In the genomic region with DNA sequence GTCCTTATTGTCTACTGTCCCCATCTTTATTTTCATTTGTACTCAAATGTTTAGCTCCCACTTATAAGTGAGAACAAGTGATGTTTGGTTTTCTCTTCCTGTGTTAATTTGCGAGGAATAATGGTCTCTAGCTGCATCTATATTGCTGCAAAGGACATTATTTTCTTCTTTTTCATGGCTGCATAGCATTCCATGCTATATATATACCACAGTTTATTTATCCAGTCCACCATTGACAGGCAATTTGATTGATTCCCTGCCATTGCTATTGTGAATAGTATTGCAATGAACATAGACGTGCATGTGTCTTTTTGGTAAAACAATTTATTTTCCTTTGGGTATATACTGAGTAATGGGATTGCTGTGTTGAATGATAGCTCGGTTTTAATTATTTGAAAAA, we compare ENCODE assay signal across 11 cellular contexts.
"Had no signal": no experiment of that assay in that cellular context is flagged by ENCODE, and none has a peak within 500 bp of the region (broad histone marks: within the 10 kb centered on the region; RNA-seq: fewer than 3 reads in every experiment).

No MANE protein-coding gene starts in this region.

- ATAC-seq: GM23338, HCT116 had no signal

- H3K4me1 ChIP-seq: HAP-1 had no signal

- H3K9me3 ChIP-seq: HAP-1 had no signal

- H3K4me2 ChIP-seq: GM23338 had no signal

- DNase-seq: GM23248, GOT3, H7, H9, HCEC 1CT, HFFc6 had no signal

- FAIRE-seq: H1, H54 had no signal

- H3K4me3 ChIP-seq: GM23248, GM23338, HAP-1 had no signal

- H2AFZ ChIP-seq: GM23248, GM23338 had no signal

- H3K36me3 ChIP-seq: HAP-1 had no signal

- H3K27ac ChIP-seq: GM23248 had no signal

- H3K9ac ChIP-seq: GM23248 had no signal
